ENCODE assay signal across 2 cellular contexts in the genomic region with DNA sequence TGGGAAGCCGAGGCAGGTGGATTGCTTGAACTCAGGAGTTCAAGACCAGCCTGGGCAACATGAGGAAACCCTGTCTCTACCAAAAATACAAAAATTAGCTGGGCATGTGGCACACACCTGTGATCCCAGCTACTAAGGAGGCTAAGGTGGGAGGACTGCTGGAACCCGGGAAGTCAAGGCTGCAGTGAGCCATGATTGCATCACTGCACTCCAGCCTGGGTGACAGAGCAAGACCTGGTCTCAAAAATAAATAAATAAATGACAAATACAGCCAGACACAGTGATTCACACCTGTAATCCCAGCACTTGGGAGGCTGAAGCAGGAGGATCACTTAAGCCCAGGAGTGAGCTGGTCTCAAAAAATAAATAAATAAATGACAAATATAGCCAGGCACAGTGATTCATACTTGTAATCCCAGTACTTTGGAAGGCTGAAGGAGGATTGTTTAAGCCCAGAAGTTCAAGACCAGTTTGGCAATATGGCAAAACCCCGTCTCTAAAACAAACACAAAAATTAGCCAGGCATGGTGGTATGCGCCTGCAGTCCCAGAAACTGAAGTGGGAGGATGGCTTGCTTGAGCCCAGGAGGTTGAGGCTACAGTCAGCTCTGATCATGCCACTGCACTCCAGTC.
TF ChIP-seq lines count a peak whose summit lies in the region.

No MANE protein-coding gene starts in this region.

TF ChIP-seq in K562, 482 proteins besides CTCF, POLR2A, EP300 and RAD21:
- TF ChIP-seq ATF3 (IDR thresholded peaks at IDR 0.05) (peak; percentile 59), ATF3 (CRISPR knock-in tag; conservative IDR thresholded peaks at IDR 0.05) (no peak), ZNF584 (CRISPR knock-in tag; IDR thresholded peaks at IDR 0.05; ENCODE audit: low read depth) (no peak)

TF ChIP-seq in HepG2, 621 proteins besides CTCF, POLR2A, EP300 and RAD21:
- no peak for TF ChIP-seq ZNF383 (CRISPR knock-in tag; IDR thresholded peaks at IDR 0.05; ENCODE audit: borderline replicate concordance)
- no peak for TF ChIP-seq FOXK2 (IDR thresholded peaks at IDR 0.05)
- TF ChIP-seq, protein P1, sequence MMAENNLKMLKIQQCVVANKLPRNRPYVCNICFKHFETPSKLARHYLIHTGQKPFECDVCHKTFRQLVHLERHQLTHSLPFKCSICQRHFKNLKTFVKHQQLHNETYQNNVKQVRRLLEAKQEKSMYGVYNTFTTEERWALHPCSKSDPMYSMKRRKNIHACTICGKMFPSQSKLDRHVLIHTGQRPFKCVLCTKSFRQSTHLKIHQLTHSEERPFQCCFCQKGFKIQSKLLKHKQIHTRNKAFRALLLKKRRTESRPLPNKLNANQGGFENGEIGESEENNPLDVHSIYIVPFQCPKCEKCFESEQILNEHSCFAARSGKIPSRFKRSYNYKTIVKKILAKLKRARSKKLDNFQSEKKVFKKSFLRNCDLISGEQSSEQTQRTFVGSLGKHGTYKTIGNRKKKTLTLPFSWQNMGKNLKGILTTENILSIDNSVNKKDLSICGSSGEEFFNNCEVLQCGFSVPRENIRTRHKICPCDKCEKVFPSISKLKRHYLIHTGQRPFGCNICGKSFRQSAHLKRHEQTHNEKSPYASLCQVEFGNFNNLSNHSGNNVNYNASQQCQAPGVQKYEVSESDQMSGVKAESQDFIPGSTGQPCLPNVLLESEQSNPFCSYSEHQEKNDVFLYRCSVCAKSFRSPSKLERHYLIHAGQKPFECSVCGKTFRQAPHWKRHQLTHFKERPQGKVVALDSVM (CRISPR knock-in tag; IDR thresholded peaks at IDR 0.05): peak; percentile 77
- no peak for TF ChIP-seq ZNF296 (CRISPR knock-in tag; conservative IDR thresholded peaks at IDR 0.05)
- TF ChIP-seq ZNF629 (CRISPR knock-in tag; conservative IDR thresholded peaks at IDR 0.05): no peak
- 0 out of 2 replicates have a peak, but pooled peaks have one; percentile 13 for TF ChIP-seq ATF7 (IDR thresholded peaks at IDR 0.05)
- TF ChIP-seq ATF7 (CRISPR knock-in tag; IDR thresholded peaks at IDR 0.05): no peak
- no peak for TF ChIP-seq SIX4 (CRISPR knock-in tag; IDR thresholded peaks at IDR 0.05)
- TF ChIP-seq CEBPG (CRISPR knock-in tag; IDR thresholded peaks at IDR 0.05): peak; percentile 59
- TF ChIP-seq ZNF331 (CRISPR knock-in tag; IDR thresholded peaks at IDR 0.05): no peak
- no peak for TF ChIP-seq NONO (IDR thresholded peaks at IDR 0.05)
- TF ChIP-seq NONO (CRISPR knock-in tag; conservative IDR thresholded peaks at IDR 0.05): no peak
- TF ChIP-seq DR1 (CRISPR knock-in tag; IDR thresholded peaks at IDR 0.05): no peak
- TF ChIP-seq ZNF550 (CRISPR knock-in tag; IDR thresholded peaks at IDR 0.05; ENCODE audit: borderline replicate concordance): no peak
- no peak for TF ChIP-seq ZNF121 (CRISPR knock-in tag; IDR thresholded peaks at IDR 0.05)
- no peak for TF ChIP-seq ZNF619 (CRISPR knock-in tag; IDR thresholded peaks at IDR 0.05)
- TF ChIP-seq ZFY (CRISPR knock-in tag; IDR thresholded peaks at IDR 0.05): no peak
- TF ChIP-seq, protein P2, sequence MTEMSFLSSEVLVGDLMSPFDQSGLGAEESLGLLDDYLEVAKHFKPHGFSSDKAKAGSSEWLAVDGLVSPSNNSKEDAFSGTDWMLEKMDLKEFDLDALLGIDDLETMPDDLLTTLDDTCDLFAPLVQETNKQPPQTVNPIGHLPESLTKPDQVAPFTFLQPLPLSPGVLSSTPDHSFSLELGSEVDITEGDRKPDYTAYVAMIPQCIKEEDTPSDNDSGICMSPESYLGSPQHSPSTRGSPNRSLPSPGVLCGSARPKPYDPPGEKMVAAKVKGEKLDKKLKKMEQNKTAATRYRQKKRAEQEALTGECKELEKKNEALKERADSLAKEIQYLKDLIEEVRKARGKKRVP (CRISPR knock-in tag; IDR thresholded peaks at IDR 0.05): peak in 1 of 2 experiments; percentile 70; a peak in 2 of 4 replicates
- no peak for TF ChIP-seq ZHX2 (IDR thresholded peaks at IDR 0.05; ENCODE audit: low read depth)
- TF ChIP-seq ZHX2 (CRISPR knock-in tag; IDR thresholded peaks at IDR 0.05; ENCODE audit: borderline replicate concordance): no peak
- TF ChIP-seq ZNF431 (CRISPR knock-in tag; IDR thresholded peaks at IDR 0.05; ENCODE audit: borderline replicate concordance, low read depth): no peak
- no peak for TF ChIP-seq NKX3-1 (CRISPR knock-in tag; IDR thresholded peaks at IDR 0.05)
- peak; percentile 45; the same call in 1 of the 2 replicates for TF ChIP-seq CEBPB (IDR thresholded peaks at IDR 0.05; ENCODE audit: borderline replicate concordance, low read depth, low read length)
- TF ChIP-seq ZNF34 (CRISPR knock-in tag; IDR thresholded peaks at IDR 0.05; ENCODE audit: borderline replicate concordance): no peak
- TF ChIP-seq HOXA9 (CRISPR knock-in tag; IDR thresholded peaks at IDR 0.05; ENCODE audit: borderline replicate concordance): no peak
- peak; percentile 36; the same call in 1 of the 2 replicates for TF ChIP-seq FOSL2 (CRISPR knock-in tag; IDR thresholded peaks at IDR 0.05)
- no peak for TF ChIP-seq TCF7L2 (IDR thresholded peaks at IDR 0.05; ENCODE audit: low read depth, low read length)
- TF ChIP-seq, protein P3, sequence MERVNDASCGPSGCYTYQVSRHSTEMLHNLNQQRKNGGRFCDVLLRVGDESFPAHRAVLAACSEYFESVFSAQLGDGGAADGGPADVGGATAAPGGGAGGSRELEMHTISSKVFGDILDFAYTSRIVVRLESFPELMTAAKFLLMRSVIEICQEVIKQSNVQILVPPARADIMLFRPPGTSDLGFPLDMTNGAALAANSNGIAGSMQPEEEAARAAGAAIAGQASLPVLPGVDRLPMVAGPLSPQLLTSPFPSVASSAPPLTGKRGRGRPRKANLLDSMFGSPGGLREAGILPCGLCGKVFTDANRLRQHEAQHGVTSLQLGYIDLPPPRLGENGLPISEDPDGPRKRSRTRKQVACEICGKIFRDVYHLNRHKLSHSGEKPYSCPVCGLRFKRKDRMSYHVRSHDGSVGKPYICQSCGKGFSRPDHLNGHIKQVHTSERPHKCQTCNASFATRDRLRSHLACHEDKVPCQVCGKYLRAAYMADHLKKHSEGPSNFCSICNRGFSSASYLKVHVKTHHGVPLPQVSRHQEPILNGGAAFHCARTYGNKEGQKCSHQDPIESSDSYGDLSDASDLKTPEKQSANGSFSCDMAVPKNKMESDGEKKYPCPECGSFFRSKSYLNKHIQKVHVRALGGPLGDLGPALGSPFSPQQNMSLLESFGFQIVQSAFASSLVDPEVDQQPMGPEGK (CRISPR knock-in tag; IDR thresholded peaks at IDR 0.05): no peak
- TF ChIP-seq PAWR (CRISPR knock-in tag; IDR thresholded peaks at IDR 0.05; ENCODE audit: borderline replicate concordance): no peak
- TF ChIP-seq ZNF670 (CRISPR knock-in tag; IDR thresholded peaks at IDR 0.05; ENCODE audit: borderline replicate concordance): no peak
- no peak for TF ChIP-seq ZKSCAN5 (CRISPR knock-in tag; IDR thresholded peaks at IDR 0.05)
- TF ChIP-seq, protein P4, sequence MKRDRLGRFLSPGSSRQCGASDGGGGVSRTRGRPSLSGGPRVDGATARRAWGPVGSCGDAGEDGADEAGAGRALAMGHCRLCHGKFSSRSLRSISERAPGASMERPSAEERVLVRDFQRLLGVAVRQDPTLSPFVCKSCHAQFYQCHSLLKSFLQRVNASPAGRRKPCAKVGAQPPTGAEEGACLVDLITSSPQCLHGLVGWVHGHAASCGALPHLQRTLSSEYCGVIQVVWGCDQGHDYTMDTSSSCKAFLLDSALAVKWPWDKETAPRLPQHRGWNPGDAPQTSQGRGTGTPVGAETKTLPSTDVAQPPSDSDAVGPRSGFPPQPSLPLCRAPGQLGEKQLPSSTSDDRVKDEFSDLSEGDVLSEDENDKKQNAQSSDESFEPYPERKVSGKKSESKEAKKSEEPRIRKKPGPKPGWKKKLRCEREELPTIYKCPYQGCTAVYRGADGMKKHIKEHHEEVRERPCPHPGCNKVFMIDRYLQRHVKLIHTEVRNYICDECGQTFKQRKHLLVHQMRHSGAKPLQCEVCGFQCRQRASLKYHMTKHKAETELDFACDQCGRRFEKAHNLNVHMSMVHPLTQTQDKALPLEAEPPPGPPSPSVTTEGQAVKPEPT (CRISPR knock-in tag; IDR thresholded peaks at IDR 0.05; ENCODE audit: low read depth): no peak
- TF ChIP-seq ZNF33B (CRISPR knock-in tag; IDR thresholded peaks at IDR 0.05): no peak
- 0 out of 2 replicates have a peak, but pooled peaks have one; percentile 35 for TF ChIP-seq ATF3 (CRISPR knock-in tag; IDR thresholded peaks at IDR 0.05)
TF ChIP-seq in HepG2: peak in this region for 7.
